In genomic region chr11:78800089-78800690, GRCh38 we compare ENCODE assay signal across 19 cellular contexts.
A peak's percentile ranks its signal among the peaks of the same experiment; 100 is the strongest.
DNase-seq lines count a peak whose midpoint lies in the region; ATAC-seq and TF ChIP-seq lines count a peak whose summit lies in the region.
"Had no signal": no experiment of that assay in that cellular context is flagged by ENCODE, and none has a peak within 500 bp of the region (broad histone marks: within the 10 kb centered on the region; RNA-seq: fewer than 3 reads in every experiment).

No MANE protein-coding gene starts in this region.

- H3K27me3 Mint-ChIP-seq in MCF 10A (ENCODE audit: insufficient read depth, unreplicated experiment), result no peaks in the 10 kb centered on the region
- no peaks in the 10 kb centered on the region for H3K27me3 Mint-ChIP-seq in chondrocyte (ENCODE audit: low read depth)
- H3K27me3 Mint-ChIP-seq in nephron (ENCODE audit: low read depth), result no peaks in the 10 kb centered on the region
- peaks cover 0 to 6% (median 0%) of the 10 kb centered on the region in 5 donors for H3K27me3 Mint-ChIP-seq in naive thymus-derived CD4-positive, alpha-beta T cell
- no peaks in the 10 kb centered on the region for H3K27me3 Mint-ChIP-seq in Caco-2 (ENCODE audit: insufficient read depth, unreplicated experiment)
- H3K27me3 Mint-ChIP-seq: activated T-cell treated with anti-CD3 and anti-CD28 coated beads, Interleukin-2, amount 50 U/mL, for 24 hours had no signal

- H3K9me3 ChIP-seq in breast epithelium (no peaks in the 10 kb centered on the region), Caco-2 (no peaks in the 10 kb centered on the region)
- H3K9me3 ChIP-seq in naive thymus-derived CD4-positive, alpha-beta T cell (ENCODE audit: control insufficient read depth in 2 of 3, low read length in 3 of 3), result no peaks in the 10 kb centered on the region
- H3K9me3 ChIP-seq: heart right ventricle had no signal

- H3K36me3 ChIP-seq in breast epithelium (no peaks in the 10 kb centered on the region), Caco-2 (ENCODE audit: control insufficient read depth, insufficient read depth, low read length) (no peaks in the 10 kb centered on the region)
- no peaks in the 10 kb centered on the region for H3K36me3 ChIP-seq in naive thymus-derived CD4-positive, alpha-beta T cell (ENCODE audit: control insufficient read depth in 2 of 3, insufficient read depth in 3 of 3, low read length in 3 of 3)
- H3K36me3 ChIP-seq: heart right ventricle had no signal

- BruUV-seq in MCF 10A (replicated peaks; lab: Mats Ljungman, UMichigan), result no TSS peak
- no TSS peak for BruUV-seq in Caco-2 (replicated peaks; lab: Mats Ljungman, UMichigan)

- H3K9me3 Mint-ChIP-seq in MCF 10A (ENCODE audit: unreplicated experiment) (no peaks in the 10 kb centered on the region), chondrocyte (ENCODE audit: low read depth) (peaks cover 2% of the 10 kb centered on the region), nephron (no peaks in the 10 kb centered on the region), Caco-2 (ENCODE audit: unreplicated experiment) (no peaks in the 10 kb centered on the region)
- peaks cover 0 to 3% (median 0%) of the 10 kb centered on the region in 11 donors for H3K9me3 Mint-ChIP-seq in naive thymus-derived CD4-positive, alpha-beta T cell
- H3K9me3 Mint-ChIP-seq: activated naive CD8-positive, alpha-beta T cell treated with anti-CD3 and anti-CD28 coated beads, Interleukin-2, amount 10 ng/mL, durations not matched to agents 7 days and 5 days; activated T-cell treated with anti-CD3 and anti-CD28 coated beads, Interleukin-2, amount 50 U/mL, for 24 hours; H9 had no signal

- H3K4me3 Mint-ChIP-seq in MCF 10A (ENCODE audit: unreplicated experiment), result no peak overlapping the region
- H3K4me3 Mint-ChIP-seq in chondrocyte (ENCODE audit: unreplicated experiment), result no peak overlapping the region
- H3K4me3 Mint-ChIP-seq in nephron, result no peak overlapping the region
- H3K4me3 Mint-ChIP-seq in naive thymus-derived CD4-positive, alpha-beta T cell, result no peak overlapping the region
- H3K4me3 Mint-ChIP-seq in Caco-2 (ENCODE audit: unreplicated experiment), result no peak overlapping the region
- H3K4me3 Mint-ChIP-seq: activated naive CD8-positive, alpha-beta T cell treated with anti-CD3 and anti-CD28 coated beads, Interleukin-2, amount 10 ng/mL, durations not matched to agents 7 days and 5 days; activated T-cell treated with anti-CD3 and anti-CD28 coated beads, Interleukin-2, amount 50 U/mL, for 24 hours; H9 had no signal

- no peak overlapping the region for H3K27ac ChIP-seq in breast epithelium
- H3K27ac ChIP-seq in naive thymus-derived CD4-positive, alpha-beta T cell (ENCODE audit: low read depth, low read length), result no peak overlapping the region

- H3K4me1 Mint-ChIP-seq in MCF 10A (ENCODE audit: insufficient read depth, unreplicated experiment), result peaks cover 23% of the 10 kb centered on the region
- H3K4me1 Mint-ChIP-seq in chondrocyte (ENCODE audit: low read depth), result peaks cover 74% of the 10 kb centered on the region
- peaks cover 61% of the 10 kb centered on the region for H3K4me1 Mint-ChIP-seq in nephron
- no peaks in the 10 kb centered on the region for H3K4me1 Mint-ChIP-seq in naive thymus-derived CD4-positive, alpha-beta T cell
- peaks cover 17% of the 10 kb centered on the region for H3K4me1 Mint-ChIP-seq in Caco-2 (ENCODE audit: low read depth, unreplicated experiment)
- H3K4me1 Mint-ChIP-seq: activated naive CD8-positive, alpha-beta T cell treated with anti-CD3 and anti-CD28 coated beads, Interleukin-2, amount 10 ng/mL, durations not matched to agents 7 days and 5 days had no signal

- POLR2A ChIA-PET in MCF 10A (lab: Yijun Ruan, JAX) (interaction anchor here (1.2 kb wide), 1 partner anchor 87 kb away, joined by 4 read pairs; no protein-coding TSS in a partner anchor), Caco-2 (lab: Charles Lee) (no interaction called here)
- POLR2A ChIA-PET in naive thymus-derived CD4-positive, alpha-beta T cell (lab: Charles Lee), result no interaction called here

- TF ChIP-seq POLR2A in breast epithelium (IDR thresholded peaks at IDR 0.05), result no peak

- intact Hi-C loops in MCF 10A (cut with micrococcal nuclease), result loop anchor here (10.0 kb wide), 1 partner anchor 155 kb away; no protein-coding TSS in a partner anchor
- intact Hi-C loops in breast epithelium (cut with DNase I; ENCODE audit: low total_unique reads), result no loop called here
- intact Hi-C loops in naive thymus-derived CD4-positive, alpha-beta T cell (cut with micrococcal nuclease), result no loop called here
- intact Hi-C loops in Caco-2 (cut with micrococcal nuclease; ENCODE audit: unreplicated experiment), result no loop called here

- no peaks in the 10 kb centered on the region for H3K36me3 Mint-ChIP-seq in MCF 10A (ENCODE audit: insufficient read depth, unreplicated experiment)
- H3K36me3 Mint-ChIP-seq in chondrocyte (ENCODE audit: low read depth), result no peaks in the 10 kb centered on the region
- H3K36me3 Mint-ChIP-seq in nephron (ENCODE audit: low read depth), result peaks cover 50% of the 10 kb centered on the region
- no peaks in the 10 kb centered on the region for H3K36me3 Mint-ChIP-seq in naive thymus-derived CD4-positive, alpha-beta T cell
- H3K36me3 Mint-ChIP-seq in Caco-2 (ENCODE audit: insufficient read depth, unreplicated experiment), result no peaks in the 10 kb centered on the region
- H3K36me3 Mint-ChIP-seq: activated naive CD8-positive, alpha-beta T cell treated with anti-CD3 and anti-CD28 coated beads, Interleukin-2, amount 10 ng/mL, durations not matched to agents 7 days and 5 days had no signal

- H3K4me3 ChIP-seq in breast epithelium (no peak overlapping the region), Caco-2 (ENCODE audit: low read depth, low read length) (no peak overlapping the region)
- no peak overlapping the region for H3K4me3 ChIP-seq in naive thymus-derived CD4-positive, alpha-beta T cell (ENCODE audit: low read length)
- H3K4me3 ChIP-seq: heart right ventricle, K562 had no signal

- H3K4me1 ChIP-seq in breast epithelium (peaks cover 4 to 6% of the 10 kb centered on the region in 2 donors), Caco-2 (peaks cover 8% of the 10 kb centered on the region; the same call in 1 of the 2 replicates)
- H3K4me1 ChIP-seq in naive thymus-derived CD4-positive, alpha-beta T cell (ENCODE audit: control insufficient read depth in 2 of 2, insufficient read depth in 2 of 2, low read length in 2 of 2), result no peaks in the 10 kb centered on the region

- DNase-seq in MCF 10A (ENCODE audit: unreplicated experiment) (no peak), breast epithelium (ENCODE audit: low spot score in 2 of 2) (no peak), chondrocyte (ENCODE audit: low spot score) (no peak), NCI-H748 treated with DMSO at 0.1 percent for 48 hours (lab: John Stamatoyannopoulos, UW) (no peak), Caco-2 (no peak)
- no peak for DNase-seq in naive thymus-derived CD4-positive, alpha-beta T cell
- DNase-seq: activated CD4-positive, alpha-beta T cell treated with anti-CD3 and anti-CD28 coated beads for 4 hours; activated naive CD8-positive, alpha-beta T cell treated with anti-CD3 and anti-CD28 coated beads, Interleukin-2, amount 10 ng/mL, durations not matched to agents 7 days and 5 days; activated T-cell treated with anti-CD3 and anti-CD28 coated beads, Interleukin-2, amount 50 U/mL, for 24 hours; H9; heart right ventricle; kidney glomerular epithelial cell; NCI-H524 treated with DMSO at 0.1 percent for 48 hours; Right ventricle myocardium superior; stimulated activated CD4-positive, alpha-beta T cell treated with anti-CD3 and anti-CD28 coated beads, Interleukin-2, amount 100 ng/mL, for 24 hours; T-helper 2 cell had no signal

- no peaks in the 10 kb centered on the region for H3K27me3 ChIP-seq in breast epithelium
- H3K27me3 ChIP-seq in naive thymus-derived CD4-positive, alpha-beta T cell (ENCODE audit: control insufficient read depth in 2 of 2, insufficient read depth in 2 of 2, low read length in 2 of 2), result no peaks in the 10 kb centered on the region
- no peaks in the 10 kb centered on the region; the same call in 1 of the 2 replicates for H3K27me3 ChIP-seq in Caco-2 (replicated peaks; ENCODE audit: control insufficient read depth, insufficient read depth, low read length)
- H3K27me3 ChIP-seq: heart right ventricle had no signal

- TF ChIP-seq CTCF in MCF 10A (IDR thresholded peaks at IDR 0.05; ENCODE audit: unreplicated experiment) (no peak), breast epithelium (IDR thresholded peaks at IDR 0.05) (no peak), chondrocyte (IDR thresholded peaks at IDR 0.05) (no peak), nephron (IDR thresholded peaks at IDR 0.05; ENCODE audit: unreplicated experiment in 3 of 3) (no peak), Caco-2 (IDR thresholded peaks at IDR 0.05; ENCODE audit: insufficient read depth in 1 of 2, low read depth in 1 of 2, low read length in 1 of 2, severe bottlenecking in 1 of 2, unreplicated experiment in 1 of 2) (no peak)

- CTCF ChIA-PET in MCF 10A (lab: Yijun Ruan, JAX) (interaction anchor here (0.6 to 5.0 kb wide), 2 partner anchors 154 to 302 kb away, joined by 3 to 29 read pairs; no protein-coding TSS in a partner anchor), Caco-2 (lab: Charles Lee) (interaction anchor here (0.5 to 2.4 kb wide), 3 partner anchors 17 to 154 kb away, joined by 3 to 8 read pairs (median 3); no protein-coding TSS in a partner anchor)
- CTCF ChIA-PET in naive thymus-derived CD4-positive, alpha-beta T cell (lab: Charles Lee), result no interaction called here

- H3K27ac Mint-ChIP-seq in MCF 10A (ENCODE audit: low read depth, unreplicated experiment), result peak overlapping the region; percentile 47
- peak overlapping the region; percentile 97 for H3K27ac Mint-ChIP-seq in chondrocyte (ENCODE audit: unreplicated experiment)
- peak overlapping the region in 2 of 3 experiments; percentile 53 to 71 for H3K27ac Mint-ChIP-seq in nephron
- no peak overlapping the region for H3K27ac Mint-ChIP-seq in naive thymus-derived CD4-positive, alpha-beta T cell
- H3K27ac Mint-ChIP-seq in Caco-2 (ENCODE audit: unreplicated experiment), result no peak overlapping the region
- H3K27ac Mint-ChIP-seq: activated naive CD8-positive, alpha-beta T cell treated with anti-CD3 and anti-CD28 coated beads, Interleukin-2, amount 10 ng/mL, durations not matched to agents 7 days and 5 days; activated T-cell treated with anti-CD3 and anti-CD28 coated beads, Interleukin-2, amount 50 U/mL, for 24 hours had no signal

- ATAC-seq in naive thymus-derived CD4-positive, alpha-beta T cell, result no peak
- ATAC-seq in GM21786 (IDR thresholded peaks at IDR 0.05; ENCODE audit: unreplicated experiment), result no peak
- ATAC-seq: heart right ventricle, K562 had no signal

Comparison
In these comparisons a context has a peak if more than half of its experiments do, and no peak if none do; other contexts are left out.
1. H3K27ac Mint-ChIP-seq: peak in MCF 10A (single experiment), chondrocyte (single experiment) and nephron (2 of 3); none in naive thymus-derived CD4-positive, alpha-beta T cell (0 of 9) and Caco-2 (single experiment).